10 cellular contexts compared by ENCODE assay signal in the genomic region with DNA sequence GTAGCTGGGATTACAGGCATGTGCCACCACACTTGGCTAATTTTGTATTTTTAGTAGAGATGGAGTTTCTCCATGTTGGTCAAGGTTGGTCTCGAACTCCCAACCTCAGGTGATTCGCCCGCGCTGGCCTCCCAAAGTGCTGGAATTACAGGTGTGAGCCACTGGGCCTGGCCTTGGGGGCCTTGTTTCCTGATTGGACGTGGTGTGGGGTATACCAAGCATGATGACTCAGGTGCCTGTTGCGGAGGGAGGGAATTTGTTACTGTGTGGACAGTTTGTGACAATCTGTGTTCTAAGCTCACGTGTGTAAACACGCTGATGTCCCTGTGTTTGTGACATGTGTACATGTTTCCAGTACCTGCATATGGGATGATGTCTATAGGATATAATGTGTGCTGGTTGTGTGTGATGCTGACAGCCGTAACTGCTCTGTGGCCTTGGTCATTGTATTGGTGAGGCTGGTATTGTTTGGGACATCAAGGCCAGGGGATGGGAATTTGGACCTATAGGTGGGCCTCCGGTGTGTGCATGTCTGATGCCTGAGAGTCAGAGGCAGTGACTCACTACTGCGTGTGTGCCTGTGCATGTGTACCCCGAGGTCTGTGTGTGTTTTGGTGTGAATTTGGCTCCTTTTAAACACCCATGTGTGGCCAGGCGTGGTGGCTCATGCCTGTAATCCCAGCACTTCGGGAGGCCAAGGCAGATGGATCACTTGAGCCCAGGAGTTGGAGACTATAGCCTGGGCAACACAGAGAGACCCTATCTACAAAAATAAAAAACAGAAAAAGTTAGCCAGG. TPM values are rescaled to one million over a fixed set of nuclear protein-coding genes. Genes with fewer than 3 reads are reported as not detected.
DNase-seq lines count a peak whose midpoint lies in the region; ATAC-seq and TF ChIP-seq lines count a peak whose summit lies in the region.
"Had no signal": no experiment of that assay in that cellular context is flagged by ENCODE, and none has a peak within 500 bp of the region (broad histone marks: within the 10 kb centered on the region; RNA-seq: fewer than 3 reads in every experiment).

No MANE protein-coding gene starts in this region.

- H3K4me1 ChIP-seq in Caco-2: peaks cover 20% of the 10 kb centered on the region
- peaks cover 14 to 18% of the 10 kb centered on the region in 2 donors for H3K4me1 ChIP-seq in esophagus (ENCODE audit: control insufficient read depth in 2 of 2, insufficient read depth in 2 of 2, low read length in 1 of 2)
- H3K4me1 ChIP-seq in rectal smooth muscle tissue (ENCODE audit: control insufficient read depth, insufficient read depth, low read length): peaks cover 21% of the 10 kb centered on the region

- peak overlapping the region; percentile 96 for H3K27ac Mint-ChIP-seq in Caco-2 (ENCODE audit: unreplicated experiment)

- BruUV-seq in Caco-2 (replicated peaks; lab: Mats Ljungman, UMichigan): no TSS peak

- H3K4me3 ChIP-seq in Caco-2 (ENCODE audit: low read depth, low read length) (peak overlapping the region; percentile 50; the same call in 1 of the 2 replicates), esophagus (ENCODE audit: low read depth in 1 of 2, low read length in 2 of 2) (no peak overlapping the region), rectal smooth muscle tissue (ENCODE audit: low read length) (peak overlapping the region; percentile 71)

- H3K4me3 Mint-ChIP-seq in Caco-2 (ENCODE audit: unreplicated experiment): peak overlapping the region; percentile 100

- DNase-seq in Caco-2 (no peak), RWPE1 (ENCODE audit: low spot score) (no peak), DMS 273 (lab: John Stamatoyannopoulos, UW; ENCODE audit: unreplicated experiment) (no peak), germinal center (ENCODE audit: low spot score) (no peak)
- DNase-seq: NCI-H187 treated with DMSO at 0.1 percent for 48 hours had no signal

- H3K9me3 Mint-ChIP-seq in Caco-2 (ENCODE audit: unreplicated experiment): no peaks in the 10 kb centered on the region

- no peak for TF ChIP-seq CTCF in Caco-2 (IDR thresholded peaks at IDR 0.05; ENCODE audit: insufficient read depth in 1 of 2, low read depth in 1 of 2, low read length in 1 of 2, severe bottlenecking in 1 of 2, unreplicated experiment in 1 of 2)
- no peak for TF ChIP-seq CTCF in RWPE1 (conservative IDR thresholded peaks at IDR 0.05; ENCODE audit: low read depth)

- peaks cover 14% of the 10 kb centered on the region for H3K36me3 ChIP-seq in Caco-2 (ENCODE audit: control insufficient read depth, insufficient read depth, low read length)
- peaks cover 0 to 17% of the 10 kb centered on the region in 2 donors for H3K36me3 ChIP-seq in esophagus (ENCODE audit: control insufficient read depth in 2 of 2, insufficient read depth in 2 of 2, low read length in 1 of 2)
- H3K36me3 ChIP-seq in rectal smooth muscle tissue (ENCODE audit: control insufficient read depth, insufficient read depth, low read length): peaks cover 11% of the 10 kb centered on the region

- peaks cover 40% of the 10 kb centered on the region for H3K36me3 Mint-ChIP-seq in Caco-2 (ENCODE audit: insufficient read depth, unreplicated experiment)

- H3K9me3 ChIP-seq in Caco-2 (no peaks in the 10 kb centered on the region), esophagus (ENCODE audit: control insufficient read depth in 2 of 2, insufficient read depth in 1 of 2, low read depth in 1 of 2, low read length in 1 of 2) (no peaks in the 10 kb centered on the region)

- CTCF ChIA-PET in Caco-2 (lab: Charles Lee) (interaction anchor here (1.3 to 1.9 kb wide), 5 partner anchors 10 to 347 kb away, joined by 3 to 49 read pairs (median 5); a partner anchor contains a TSS), RWPE1 (lab: Yijun Ruan, JAX) (interaction anchor here (0.6 kb wide), 1 partner anchor 340 kb away, joined by 3 read pairs; no protein-coding TSS in a partner anchor)

- ATAC-seq in GM18861 (IDR thresholded peaks at IDR 0.05; ENCODE audit: unreplicated experiment) (no peak), HG03469 (IDR thresholded peaks at IDR 0.05; ENCODE audit: unreplicated experiment) (no peak)

- peaks cover 8% of the 10 kb centered on the region for H3K4me1 Mint-ChIP-seq in Caco-2 (ENCODE audit: low read depth, unreplicated experiment)

- no peaks in the 10 kb centered on the region for H3K27me3 Mint-ChIP-seq in Caco-2 (ENCODE audit: insufficient read depth, unreplicated experiment)

- intact Hi-C loops in Caco-2 (cut with micrococcal nuclease; ENCODE audit: unreplicated experiment): no loop called here

- WGBS in esophagus, 2 donors: 88 to 90% methylated on average over 14 of the region's 14 CpGs

- no peak overlapping the region for H3K9ac ChIP-seq in rectal smooth muscle tissue (ENCODE audit: low read length)

- H3K27me3 ChIP-seq in Caco-2 (replicated peaks; ENCODE audit: control insufficient read depth, insufficient read depth, low read length): no peaks in the 10 kb centered on the region
- no peaks in the 10 kb centered on the region for H3K27me3 ChIP-seq in esophagus (ENCODE audit: control insufficient read depth in 1 of 2, insufficient read depth in 2 of 2, low read length in 2 of 2)
- no peaks in the 10 kb centered on the region for H3K27me3 ChIP-seq in rectal smooth muscle tissue (ENCODE audit: control insufficient read depth, insufficient read depth, low read length)

- POLR2A ChIA-PET in Caco-2 (lab: Charles Lee): interaction anchor here (0.6 to 2.8 kb wide), 4 partner anchors 19 to 47 kb away, joined by 3 to 39 read pairs (median 16); a partner anchor contains a TSS
- POLR2A ChIA-PET in RWPE1 (lab: Yijun Ruan, JAX; ENCODE audit: low non-redundant PET): no interaction called here

- H3K27ac ChIP-seq in RWPE1 (peak overlapping the region; percentile 88), esophagus (ENCODE audit: low read depth in 2 of 2, low read length in 1 of 2) (peak overlapping the region; percentile 89 to 90), rectal smooth muscle tissue (ENCODE audit: low read depth, low read length) (peak overlapping the region; percentile 95)

RNA-seq across cellular contexts. Expression of a gene that starts 1.6 kb away (rescaled TPM):
- total RNA-seq in Caco-2 (2022): 135 and 144 TPM in 2 replicates
- polyA plus RNA-seq in esophagus: 10 to 100 TPM; 36.3 to 44.7 TPM

RNA-seq across cellular contexts. Expression of a gene that starts 19.3 kb away (rescaled TPM):
- total RNA-seq in Caco-2 (2022): 19.9 and 21.5 TPM in 2 replicates
- polyA plus RNA-seq in esophagus: 10 to 100 TPM; 30.9 to 41.8 TPM

RNA-seq across cellular contexts. Expression of a gene that starts 22.0 kb away (rescaled TPM):
- 1.1 and 1.3 TPM in 2 replicates for total RNA-seq in Caco-2 (2022)
- 1 to 10 TPM in 1 of 2 donors, under 1 TPM in 1; 0.47 to 1.8 TPM for polyA plus RNA-seq in esophagus
- total RNA-seq: glomerular endothelial cell had no signal

RNA-seq across cellular contexts. Expression of a gene that starts 46.4 kb away (rescaled TPM):
- 133 and 134 TPM in 2 replicates for total RNA-seq in Caco-2 (2022)
- polyA plus RNA-seq in esophagus: 10 to 100 TPM; 48.9 to 58.1 TPM

RNA-seq across cellular contexts. Expression of a gene that starts 47.1 kb away (rescaled TPM):
- 28.0 and 29.2 TPM in 2 replicates for total RNA-seq in Caco-2 (2022)
- 1 to 10 TPM; 3.1 to 6.8 TPM for polyA plus RNA-seq in esophagus

Comparison
In these comparisons a context has a peak if more than half of its experiments do, and no peak if none do; other contexts are left out.
1. H3K4me3 ChIP-seq: peak in Caco-2 (single experiment) and rectal smooth muscle tissue (single experiment); none in esophagus (0 of 2).
2. Peak in every context shown above with its lines, with median percentiles within 50 percentile points of each other: H3K27ac ChIP-seq.